ENCODE assay signal across 29 cellular contexts in the genomic region with DNA sequence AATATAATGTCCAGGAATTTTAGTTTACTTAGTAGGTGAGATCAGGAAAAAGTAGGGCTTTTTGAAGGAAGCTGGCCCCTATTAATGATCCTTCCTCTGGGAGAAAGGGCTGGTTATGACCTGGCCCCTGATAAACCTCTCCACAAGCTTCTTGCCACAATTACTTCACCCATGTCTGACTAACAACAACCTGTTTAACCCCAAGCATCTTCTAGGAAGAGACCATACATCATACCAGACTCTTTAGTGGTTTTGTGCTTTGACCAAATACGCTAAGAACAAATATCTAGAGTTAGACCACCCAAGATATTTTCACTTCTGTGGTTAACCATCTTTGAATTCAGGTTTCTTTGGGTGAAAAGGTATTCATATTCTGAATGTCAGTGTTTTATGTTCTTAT.
"Had no signal": no experiment of that assay in that cellular context is flagged by ENCODE, and none has a peak within 500 bp of the region (broad histone marks: within the 10 kb centered on the region; RNA-seq: fewer than 3 reads in every experiment).

No MANE protein-coding gene starts in this region.

- H3K36me3 Mint-ChIP-seq: activated CD8-positive, alpha-beta memory T cell treated with anti-CD3 and anti-CD28 coated beads, Interleukin-2, amount 10 ng/mL, durations not matched to agents 7 days and 5 days; activated naive CD4-positive, alpha-beta T cell treated with anti-CD3 and anti-CD28 coated beads, Interleukin-2, amount 50 U/mL, for 24 hours; activated naive CD8-positive, alpha-beta T cell treated with anti-CD3 and anti-CD28 coated beads, Interleukin-2, amount 10 ng/mL, durations not matched to agents 7 days and 5 days had no signal

- H3K27me3 ChIP-seq: brain microvascular endothelial cell had no signal

- H3K4me1 Mint-ChIP-seq: activated CD4-positive, alpha-beta memory T cell treated with anti-CD3 and anti-CD28 coated beads, Interleukin-2, amount 10 ng/mL, durations not matched to agents 7 days and 5 days; activated CD8-positive, alpha-beta memory T cell treated with anti-CD3 and anti-CD28 coated beads, Interleukin-2, amount 10 ng/mL, durations not matched to agents 7 days and 5 days; activated naive CD4-positive, alpha-beta T cell treated with anti-CD3 and anti-CD28 coated beads, Interleukin-2, amount 50 U/mL, for 24 hours; activated naive CD8-positive, alpha-beta T cell treated with anti-CD3 and anti-CD28 coated beads, Interleukin-2, amount 10 ng/mL, durations not matched to agents 7 days and 5 days had no signal

- DNase-seq: activated CD4-positive, alpha-beta memory T cell treated with anti-CD3 and anti-CD28 coated beads, Interleukin-2, amount 10 ng/mL, durations not matched to agents 7 days and 5 days; activated CD4-positive, alpha-beta T cell treated with anti-CD3 and anti-CD28 coated beads for 1 hour; activated CD4-positive, alpha-beta T cell treated with anti-CD3 and anti-CD28 coated beads for 48 hours; activated CD4-positive, CD25-positive, alpha-beta regulatory T cell; activated CD8-positive, alpha-beta memory T cell treated with anti-CD3 and anti-CD28 coated beads for 24 hours; activated CD8-positive, alpha-beta memory T cell treated with anti-CD3 and anti-CD28 coated beads, Interleukin-2, amount 10 ng/mL, durations not matched to agents 7 days and 5 days; activated CD8-positive, alpha-beta memory T cell treated with anti-CD3 and anti-CD28 coated beads, Interleukin-2, amount 50 U/mL, for 48 hours; activated gamma-delta T cell; activated naive CD4-positive, alpha-beta T cell treated with Interleukin-2 at 50 U/mL for 16 hours; activated naive CD8-positive, alpha-beta T cell treated with anti-CD3 and anti-CD28 coated beads, Interleukin-2, amount 10 ng/mL, durations not matched to agents 7 days and 5 days; activated T-cell treated with anti-CD3 and anti-CD28 coated beads, Interleukin-2, amount 50 U/mL, for 1 hour; brain microvascular endothelial cell; central memory CD4-positive, alpha-beta T cell; Kasumi-1; MM.1S; MV-4-11; NCI-H1092; NCI-H1436 treated with DMSO at 0.1 percent for 48 hours; NCI-H1694 treated with DMSO at 0.1 percent for 48 hours; NCI-H2029; NCI-H345; NCI-H526; NCI-H748 treated with DMSO at 0.1 percent for 48 hours; OCI-M1; Right ventricle myocardium superior; T1000; WERI-Rb-1 had no signal

- H3K27ac Mint-ChIP-seq: activated CD4-positive, alpha-beta memory T cell treated with anti-CD3 and anti-CD28 coated beads, Interleukin-2, amount 10 ng/mL, durations not matched to agents 7 days and 5 days; activated CD8-positive, alpha-beta memory T cell treated with anti-CD3 and anti-CD28 coated beads, Interleukin-2, amount 10 ng/mL, durations not matched to agents 7 days and 5 days; activated naive CD4-positive, alpha-beta T cell treated with anti-CD3 and anti-CD28 coated beads, Interleukin-2, amount 50 U/mL, for 24 hours; activated naive CD8-positive, alpha-beta T cell treated with anti-CD3 and anti-CD28 coated beads, Interleukin-2, amount 10 ng/mL, durations not matched to agents 7 days and 5 days; activated T-helper 2 cell treated with anti-CD3 and anti-CD28 coated beads, Interferon-gamma antibody, Interleukin-2, Interleukin-4, amounts not matched to agents 10 μg/mL and 5 μg/mL and 100 μg/mL, durations not matched to agents 14 hours and 24 hours and 36 hours had no signal

- H3K9me3 Mint-ChIP-seq: activated CD4-positive, alpha-beta memory T cell treated with anti-CD3 and anti-CD28 coated beads, Interleukin-2, amount 10 ng/mL, durations not matched to agents 7 days and 5 days; activated naive CD8-positive, alpha-beta T cell treated with anti-CD3 and anti-CD28 coated beads, Interleukin-2, amount 10 ng/mL, durations not matched to agents 7 days and 5 days; activated T-helper 2 cell treated with anti-CD3 and anti-CD28 coated beads, Interferon-gamma antibody, Interleukin-2, Interleukin-4, amounts not matched to agents 10 μg/mL and 5 μg/mL and 100 μg/mL, durations not matched to agents 14 hours and 24 hours and 36 hours had no signal

- ATAC-seq: activated CD8-positive, alpha-beta memory T cell treated with anti-CD3 and anti-CD28 coated beads, Interleukin-2, amount 10 ng/mL, durations not matched to agents 7 days and 5 days had no signal

- H3K27ac ChIP-seq: brain microvascular endothelial cell, WERI-Rb-1 had no signal

- H3K27me3 Mint-ChIP-seq: activated CD4-positive, alpha-beta memory T cell treated with anti-CD3 and anti-CD28 coated beads, Interleukin-2, amount 10 ng/mL, durations not matched to agents 7 days and 5 days; activated CD8-positive, alpha-beta memory T cell treated with anti-CD3 and anti-CD28 coated beads, Interleukin-2, amount 10 ng/mL, durations not matched to agents 7 days and 5 days; activated naive CD4-positive, alpha-beta T cell treated with anti-CD3 and anti-CD28 coated beads, Interleukin-2, amount 50 U/mL, for 24 hours had no signal

- H3K4me3 Mint-ChIP-seq: activated CD4-positive, alpha-beta memory T cell treated with anti-CD3 and anti-CD28 coated beads, Interleukin-2, amount 10 ng/mL, durations not matched to agents 7 days and 5 days; activated CD8-positive, alpha-beta memory T cell treated with anti-CD3 and anti-CD28 coated beads, Interleukin-2, amount 10 ng/mL, durations not matched to agents 7 days and 5 days; activated naive CD4-positive, alpha-beta T cell treated with anti-CD3 and anti-CD28 coated beads, Interleukin-2, amount 50 U/mL, for 24 hours; activated naive CD8-positive, alpha-beta T cell treated with anti-CD3 and anti-CD28 coated beads, Interleukin-2, amount 10 ng/mL, durations not matched to agents 7 days and 5 days had no signal

- H3K36me3 ChIP-seq: brain microvascular endothelial cell, WERI-Rb-1 had no signal
